Comparison of ENCODE assay signal across 24 cellular contexts in the genomic region with DNA sequence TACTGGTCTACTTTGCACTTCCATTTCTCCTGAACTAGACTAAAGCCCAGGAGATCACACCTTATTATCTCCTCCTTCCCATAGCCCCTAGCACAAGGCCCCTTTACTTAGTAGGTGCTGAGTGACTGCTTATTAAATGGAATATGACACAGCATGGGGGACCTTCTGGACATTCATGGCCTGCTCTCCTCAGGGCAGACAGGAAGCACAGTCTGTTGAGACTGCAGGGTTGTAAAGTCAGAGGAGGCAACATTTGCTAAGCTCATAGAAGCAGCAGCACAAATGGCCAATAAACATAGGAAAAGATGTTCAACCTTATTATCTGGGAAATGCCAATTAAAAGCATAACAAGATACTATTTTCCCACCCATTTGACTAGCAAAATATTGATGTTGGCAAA.
DNase-seq lines count a peak whose midpoint lies in the region; ATAC-seq, FAIRE-seq and TF ChIP-seq lines count a peak whose summit lies in the region.
"Had no signal": no experiment of that assay in that cellular context is flagged by ENCODE, and none has a peak within 500 bp of the region (broad histone marks: within the 10 kb centered on the region; RNA-seq: fewer than 3 reads in every experiment).

No MANE protein-coding gene starts in this region.

- peaks cover 16% of the 10 kb centered on the region for H3K36me3 Mint-ChIP-seq in activated naive CD4-positive, alpha-beta T cell treated with anti-CD3 and anti-CD28 coated beads, Interleukin-2, amount 50 U/mL, for 24 hours
- peaks cover 10% of the 10 kb centered on the region for H3K36me3 Mint-ChIP-seq in astrocyte (ENCODE audit: low read depth, unreplicated experiment)
- H3K36me3 Mint-ChIP-seq in glutamatergic neuron (ENCODE audit: unreplicated experiment): no peaks in the 10 kb centered on the region

- H3K9me3 Mint-ChIP-seq in activated naive CD4-positive, alpha-beta T cell treated with anti-CD3 and anti-CD28 coated beads, Interleukin-2, amount 50 U/mL, for 24 hours: no peaks in the 10 kb centered on the region
- H3K9me3 Mint-ChIP-seq in astrocyte (ENCODE audit: unreplicated experiment): no peaks in the 10 kb centered on the region
- peaks cover 6% of the 10 kb centered on the region for H3K9me3 Mint-ChIP-seq in glutamatergic neuron (ENCODE audit: unreplicated experiment)
- H3K9me3 Mint-ChIP-seq: dendritic cell treated with granulocyte-macrophage colony-stimulating factor and Interleukin-4, amounts not matched to agents 40 ng/mL and 50 ng/mL, for 4 days; neural crest cell had no signal

- no peak overlapping the region for H2AFZ ChIP-seq in astrocyte (ENCODE audit: low read depth, low read length)

- peaks cover 72% of the 10 kb centered on the region for H3K4me1 Mint-ChIP-seq in activated naive CD4-positive, alpha-beta T cell treated with anti-CD3 and anti-CD28 coated beads, Interleukin-2, amount 50 U/mL, for 24 hours
- H3K4me1 Mint-ChIP-seq in astrocyte (ENCODE audit: low read depth, unreplicated experiment) (peaks cover 15% of the 10 kb centered on the region), glutamatergic neuron (ENCODE audit: low read depth, unreplicated experiment) (peaks cover 17% of the 10 kb centered on the region)

- H3K27ac ChIP-seq in astrocyte (ENCODE audit: low read depth, low read length): no peak overlapping the region
- H3K27ac ChIP-seq in temporal lobe (ENCODE audit: low read depth, low read length): peak overlapping the region; percentile 41
- H3K27ac ChIP-seq: C4-2B, left ventricle myocardium inferior, thoracic aorta had no signal

- ATAC-seq in GM21390 (IDR thresholded peaks at IDR 0.05; ENCODE audit: unreplicated experiment): no peak
- ATAC-seq: Right ventricle myocardium inferior had no signal

- no peak for DNase-seq in activated naive CD4-positive, alpha-beta T cell (lab: John Stamatoyannopoulos, UW)
- DNase-seq in NCI-H69 (lab: John Stamatoyannopoulos, UW): peak; percentile 82
- DNase-seq in astrocyte (ENCODE audit: low read depth): no peak
- no peak for DNase-seq in LoVo (ENCODE audit: low spot score)
- no peak for DNase-seq in glutamatergic neuron
- DNase-seq: activated CD8-positive, alpha-beta memory T cell treated with anti-CD3 and anti-CD28 coated beads, Interleukin-2, amount 10 ng/mL, durations not matched to agents 7 days and 5 days; amniotic stem cell; DMS153; GDM1; H7; left ventricle myocardium inferior; midbrain; MM.1S; NCI-H1436 treated with DMSO at 0.1 percent for 48 hours had no signal

- H3K27me3 ChIP-seq in astrocyte (ENCODE audit: insufficient read depth, low read length): no peaks in the 10 kb centered on the region

- peak overlapping the region; percentile 10 for H3K27ac Mint-ChIP-seq in activated naive CD4-positive, alpha-beta T cell treated with anti-CD3 and anti-CD28 coated beads, Interleukin-2, amount 50 U/mL, for 24 hours
- H3K27ac Mint-ChIP-seq in astrocyte (ENCODE audit: unreplicated experiment) (peak overlapping the region; percentile 10), glutamatergic neuron (ENCODE audit: unreplicated experiment) (no peak overlapping the region)
- H3K27ac Mint-ChIP-seq: activated CD8-positive, alpha-beta memory T cell treated with anti-CD3 and anti-CD28 coated beads, Interleukin-2, amount 10 ng/mL, durations not matched to agents 7 days and 5 days; dendritic cell treated with granulocyte-macrophage colony-stimulating factor and Interleukin-4, amounts not matched to agents 40 ng/mL and 50 ng/mL, for 4 days; progenitor cell of endocrine pancreas had no signal

- H3K79me2 ChIP-seq in astrocyte (ENCODE audit: insufficient read depth, low read length): no peaks in the 10 kb centered on the region

- no peak overlapping the region for H3K4me3 ChIP-seq in astrocyte (ENCODE audit: insufficient read depth, low read depth, low read length)
- H3K4me3 ChIP-seq: left ventricle myocardium inferior, thoracic aorta had no signal

- no peak overlapping the region for H3K4me2 ChIP-seq in astrocyte (ENCODE audit: low read length)

- H3K27me3 Mint-ChIP-seq in activated naive CD4-positive, alpha-beta T cell treated with anti-CD3 and anti-CD28 coated beads, Interleukin-2, amount 50 U/mL, for 24 hours: no peaks in the 10 kb centered on the region
- H3K27me3 Mint-ChIP-seq in astrocyte (ENCODE audit: low read depth, unreplicated experiment) (peaks cover 2% of the 10 kb centered on the region), glutamatergic neuron (ENCODE audit: unreplicated experiment) (peaks cover 5% of the 10 kb centered on the region)
- H3K27me3 Mint-ChIP-seq: activated CD8-positive, alpha-beta memory T cell treated with anti-CD3 and anti-CD28 coated beads, Interleukin-2, amount 10 ng/mL, durations not matched to agents 7 days and 5 days; dendritic cell treated with granulocyte-macrophage colony-stimulating factor and Interleukin-4, amounts not matched to agents 40 ng/mL and 50 ng/mL, for 4 days; progenitor cell of endocrine pancreas had no signal

- H3K9ac ChIP-seq in astrocyte (ENCODE audit: low read length): no peak overlapping the region

- no peak for FAIRE-seq in astrocyte (lab: Jason Lieb, UNC)
- FAIRE-seq: bronchial epithelial cell had no signal

- peak overlapping the region; percentile 37 for H3K4me3 Mint-ChIP-seq in activated naive CD4-positive, alpha-beta T cell treated with anti-CD3 and anti-CD28 coated beads, Interleukin-2, amount 50 U/mL, for 24 hours
- H3K4me3 Mint-ChIP-seq in astrocyte (ENCODE audit: unreplicated experiment) (no peak overlapping the region), glutamatergic neuron (ENCODE audit: unreplicated experiment) (no peak overlapping the region)
- H3K4me3 Mint-ChIP-seq: activated CD8-positive, alpha-beta memory T cell treated with anti-CD3 and anti-CD28 coated beads, Interleukin-2, amount 10 ng/mL, durations not matched to agents 7 days and 5 days; dendritic cell treated with granulocyte-macrophage colony-stimulating factor and Interleukin-4, amounts not matched to agents 40 ng/mL and 50 ng/mL, for 4 days; neural crest cell had no signal

- TF ChIP-seq CTCF in astrocyte (IDR thresholded peaks at IDR 0.05; ENCODE audit: insufficient read depth, low read depth, low read length) (no peak), glutamatergic neuron (IDR thresholded peaks at IDR 0.05; ENCODE audit: partially characterized antibody, unreplicated experiment) (no peak)

- peaks cover 2% of the 10 kb centered on the region for H3K36me3 ChIP-seq in astrocyte (ENCODE audit: insufficient read depth, low read length)

- H4K20me1 ChIP-seq in astrocyte (ENCODE audit: insufficient read depth, low read length): no peaks in the 10 kb centered on the region

- no peaks in the 10 kb centered on the region for H3K4me1 ChIP-seq in astrocyte (ENCODE audit: insufficient read depth, low read length)
- H3K4me1 ChIP-seq: left ventricle myocardium inferior had no signal

- no peaks in the 10 kb centered on the region for H3K9me3 ChIP-seq in astrocyte (ENCODE audit: insufficient read depth, low read depth, low read length)
- H3K9me3 ChIP-seq: left ventricle myocardium inferior, thoracic aorta had no signal
